In the genomic region with DNA sequence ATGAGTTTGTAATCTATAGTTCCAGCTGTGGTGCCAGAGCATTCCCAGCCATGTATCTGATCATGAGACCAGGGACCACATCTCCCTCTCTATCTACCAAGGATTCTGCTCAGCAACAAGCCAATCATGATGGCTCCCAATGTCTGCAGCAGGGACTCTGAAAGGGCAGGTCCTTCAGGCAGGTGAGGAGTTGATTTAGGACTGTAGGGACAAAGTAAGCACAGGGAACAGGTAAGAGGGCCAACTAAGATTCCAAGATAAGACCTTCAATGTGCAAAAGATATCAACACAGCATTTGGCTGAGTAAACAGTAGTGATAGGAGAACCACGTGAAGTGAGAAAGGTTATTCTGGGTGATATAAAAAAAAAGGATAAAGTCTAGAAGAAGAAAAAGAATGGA, we compare ENCODE assay signal across 17 cellular contexts. TPM values are rescaled to one million over a fixed set of nuclear protein-coding genes. Genes with fewer than 3 reads are reported as not detected.
A peak's percentile ranks its signal among the peaks of the same experiment; 100 is the strongest.
DNase-seq lines count a peak whose midpoint lies in the region; ATAC-seq, FAIRE-seq and TF ChIP-seq lines count a peak whose summit lies in the region.
"Had no signal": no experiment of that assay in that cellular context is flagged by ENCODE, and none has a peak within 500 bp of the region (broad histone marks: within the 10 kb centered on the region; RNA-seq: fewer than 3 reads in every experiment).

No MANE protein-coding gene starts in this region.

- peak overlapping the region; percentile 27 for H3K27ac Mint-ChIP-seq in activated CD8-positive, alpha-beta T cell treated with anti-CD3 and anti-CD28 coated beads, Interleukin-2, amount 10 ng/mL, durations not matched to agents 7 days and 5 days
- no peak overlapping the region for H3K27ac Mint-ChIP-seq in activated CD8-positive, alpha-beta T cell treated with anti-CD3 and anti-CD28 coated beads for 36 hours
- peak overlapping the region; percentile 63 for H3K27ac Mint-ChIP-seq in T-helper 17 cell
- H3K27ac Mint-ChIP-seq: B cell, GM23338 had no signal

- WGBS in hepatocyte (ENCODE audit: low lambda C conversion rate, missing lambda C conversion rate): 59% methylated on average over 1 of the region's 1 CpG
- 19 to 65% (median 27%) methylated on average over 1 of the region's 1 CpG for WGBS in small intestine, 3 donors

- peaks cover 4% of the 10 kb centered on the region for H4K20me1 ChIP-seq in hepatocyte (ENCODE audit: insufficient read depth, poor library complexity, severe bottlenecking)

- H3K4me3 ChIP-seq in hepatocyte (no peak overlapping the region), small intestine (ENCODE audit: low read depth in 1 of 2, low read length in 2 of 2) (no peak overlapping the region)
- H3K4me3 ChIP-seq: GM23338 had no signal

- H3K36me3 ChIP-seq in hepatocyte (replicated peaks; ENCODE audit: insufficient read depth, low read depth): no peaks in the 10 kb centered on the region
- peaks cover 2 to 4% of the 10 kb centered on the region in 2 donors for H3K36me3 ChIP-seq in small intestine (ENCODE audit: control insufficient read depth in 2 of 2, insufficient read depth in 2 of 2, low read length in 2 of 2)

- no peaks in the 10 kb centered on the region for H3K27me3 Mint-ChIP-seq in activated CD8-positive, alpha-beta T cell treated with anti-CD3 and anti-CD28 coated beads, Interleukin-2, amount 10 ng/mL, durations not matched to agents 7 days and 5 days (ENCODE audit: low read depth)
- no peaks in the 10 kb centered on the region for H3K27me3 Mint-ChIP-seq in activated CD8-positive, alpha-beta T cell treated with anti-CD3 and anti-CD28 coated beads for 36 hours
- no peaks in the 10 kb centered on the region for H3K27me3 Mint-ChIP-seq in T-helper 17 cell
- H3K27me3 Mint-ChIP-seq: B cell; CD4-positive, CD25-positive, alpha-beta regulatory T cell had no signal

- peaks cover 12% of the 10 kb centered on the region for H3K4me1 ChIP-seq in hepatocyte (ENCODE audit: insufficient read depth)
- peaks cover 0 to 3% of the 10 kb centered on the region in 2 donors for H3K4me1 ChIP-seq in small intestine (ENCODE audit: control insufficient read depth in 2 of 2, insufficient read depth in 1 of 2, low read depth in 1 of 2, low read length in 1 of 2)

- H2AFZ ChIP-seq in hepatocyte: no peak overlapping the region
- H2AFZ ChIP-seq: GM23338 had no signal

- no peaks in the 10 kb centered on the region for H3K9me3 Mint-ChIP-seq in activated CD8-positive, alpha-beta T cell treated with anti-CD3 and anti-CD28 coated beads, Interleukin-2, amount 10 ng/mL, durations not matched to agents 7 days and 5 days (ENCODE audit: insufficient read depth)
- no peaks in the 10 kb centered on the region for H3K9me3 Mint-ChIP-seq in activated CD8-positive, alpha-beta T cell treated with anti-CD3 and anti-CD28 coated beads for 36 hours
- H3K9me3 Mint-ChIP-seq: CD4-positive, CD25-positive, alpha-beta regulatory T cell; GM23338 had no signal

- no peak for ATAC-seq in activated CD8-positive, alpha-beta T cell treated with anti-CD3 and anti-CD28 coated beads, Interleukin-2, amount 10 ng/mL, durations not matched to agents 7 days and 5 days
- no peak for ATAC-seq in activated CD8-positive, alpha-beta T cell treated with anti-CD3 and anti-CD28 coated beads for 36 hours
- no peak for ATAC-seq in T-helper 17 cell
- no peak for ATAC-seq in HG02973 (IDR thresholded peaks at IDR 0.05; ENCODE audit: unreplicated experiment)
- ATAC-seq in HG03378 (IDR thresholded peaks at IDR 0.05; ENCODE audit: unreplicated experiment): no peak
- ATAC-seq: GM23338 had no signal

- H3K27ac ChIP-seq in hepatocyte (peak overlapping the region; percentile 57), small intestine (ENCODE audit: low read depth in 1 of 2, low read length in 1 of 2) (no peak overlapping the region)
- H3K27ac ChIP-seq: 22Rv1, KMS-11 had no signal

- TF ChIP-seq CTCF in activated CD8-positive, alpha-beta T cell treated with anti-CD3 and anti-CD28 coated beads for 36 hours (IDR thresholded peaks at IDR 0.05): no peak
- TF ChIP-seq CTCF in hepatocyte (IDR thresholded peaks at IDR 0.05; ENCODE audit: poor library complexity): no peak

- intact Hi-C loops in activated CD8-positive, alpha-beta T cell treated with anti-CD3 and anti-CD28 coated beads for 36 hours (cut with micrococcal nuclease): no loop called here

- H3K9me3 ChIP-seq in T-helper 17 cell (ENCODE audit: control insufficient read depth, low read length, poor library complexity, severe bottlenecking) (no peaks in the 10 kb centered on the region), hepatocyte (ENCODE audit: low read depth) (no peaks in the 10 kb centered on the region), small intestine (ENCODE audit: control insufficient read depth, low read depth) (no peaks in the 10 kb centered on the region)

- FAIRE-seq in small intestine (lab: Jason Lieb, UNC): no peak

- H3K4me3 Mint-ChIP-seq in activated CD8-positive, alpha-beta T cell treated with anti-CD3 and anti-CD28 coated beads, Interleukin-2, amount 10 ng/mL, durations not matched to agents 7 days and 5 days: no peak overlapping the region
- no peak overlapping the region for H3K4me3 Mint-ChIP-seq in activated CD8-positive, alpha-beta T cell treated with anti-CD3 and anti-CD28 coated beads for 36 hours
- H3K4me3 Mint-ChIP-seq in T-helper 17 cell: peak overlapping the region; percentile 15
- H3K4me3 Mint-ChIP-seq: B cell; CD4-positive, CD25-positive, alpha-beta regulatory T cell; GM23338 had no signal

- H3K79me2 ChIP-seq in hepatocyte: peaks cover 45% of the 10 kb centered on the region

- H3K9me2 ChIP-seq in hepatocyte (replicated peaks; ENCODE audit: insufficient read depth): no peaks in the 10 kb centered on the region

- H3K27me3 ChIP-seq in hepatocyte: no peaks in the 10 kb centered on the region
- H3K27me3 ChIP-seq in small intestine (ENCODE audit: control insufficient read depth in 2 of 2, insufficient read depth in 2 of 2, low read length in 2 of 2): no peaks in the 10 kb centered on the region

- peak overlapping the region; percentile 39 for H3K4me2 ChIP-seq in hepatocyte
- H3K4me2 ChIP-seq: GM23338, KMS-11 had no signal

- POLR2A ChIA-PET in activated CD8-positive, alpha-beta T cell treated with anti-CD3 and anti-CD28 coated beads, Interleukin-2, amount 10 ng/mL, durations not matched to agents 7 days and 5 days (lab: Charles Lee): interaction anchor here (0.6 to 1.9 kb wide), 3 partner anchors 8 to 60 kb away, joined by 3 to 10 read pairs (median 4); a partner anchor contains a TSS
- POLR2A ChIA-PET in activated CD8-positive, alpha-beta T cell treated with anti-CD3 and anti-CD28 coated beads for 36 hours (lab: Charles Lee): interaction anchor here (0.5 to 2.2 kb wide), 3 partner anchors 8 to 178 kb away, joined by 3 to 14 read pairs (median 3); a partner anchor contains a TSS

- H3K36me3 Mint-ChIP-seq in activated CD8-positive, alpha-beta T cell treated with anti-CD3 and anti-CD28 coated beads, Interleukin-2, amount 10 ng/mL, durations not matched to agents 7 days and 5 days (ENCODE audit: low read depth): peaks cover 51% of the 10 kb centered on the region
- H3K36me3 Mint-ChIP-seq in activated CD8-positive, alpha-beta T cell treated with anti-CD3 and anti-CD28 coated beads for 36 hours (ENCODE audit: low read depth): peaks cover 31% of the 10 kb centered on the region
- peaks cover 13% of the 10 kb centered on the region for H3K36me3 Mint-ChIP-seq in T-helper 17 cell (ENCODE audit: low read depth)

- CTCF ChIA-PET in activated CD8-positive, alpha-beta T cell treated with anti-CD3 and anti-CD28 coated beads, Interleukin-2, amount 10 ng/mL, durations not matched to agents 7 days and 5 days (lab: Charles Lee): interaction anchor here (1.4 to 1.7 kb wide), 2 partner anchors 7 to 202 kb away, joined by 4 to 6 read pairs; no protein-coding TSS in a partner anchor
- CTCF ChIA-PET in activated CD8-positive, alpha-beta T cell treated with anti-CD3 and anti-CD28 coated beads for 36 hours (lab: Charles Lee): interaction anchor here (0.7 to 1.6 kb wide), 2 partner anchors 42 to 212 kb away, joined by 4 read pairs; no protein-coding TSS in a partner anchor

- peaks cover 5% of the 10 kb centered on the region for H3K4me1 Mint-ChIP-seq in activated CD8-positive, alpha-beta T cell treated with anti-CD3 and anti-CD28 coated beads, Interleukin-2, amount 10 ng/mL, durations not matched to agents 7 days and 5 days (ENCODE audit: low read depth)
- peaks cover 11% of the 10 kb centered on the region for H3K4me1 Mint-ChIP-seq in activated CD8-positive, alpha-beta T cell treated with anti-CD3 and anti-CD28 coated beads for 36 hours (ENCODE audit: low read depth)
- H3K4me1 Mint-ChIP-seq in T-helper 17 cell: peaks cover 16% of the 10 kb centered on the region

- no peak for DNase-seq in activated CD8-positive, alpha-beta T cell treated with anti-CD3 and anti-CD28 coated beads, Interleukin-2, amount 10 ng/mL, durations not matched to agents 7 days and 5 days
- DNase-seq in activated CD8-positive, alpha-beta T cell treated with anti-CD3 and anti-CD28 coated beads for 36 hours: no peak
- DNase-seq in T-helper 17 cell (no peak), hepatocyte (ENCODE audit: low spot score) (no peak), small intestine (peak; percentile 73), HCEC 1CT (no peak)
- DNase-seq: CD4-positive, CD25-positive, alpha-beta regulatory T cell; DMS79 treated with DMSO at 0.1 percent for 48 hours; NCI-H1436; NCI-H2029; NCI-H82 had no signal

RNA-seq across cellular contexts. Expression of a gene that starts 8.5 kb away (rescaled TPM):
- 10 to 100 TPM; 10.2 TPM for total RNA-seq in activated CD8-positive, alpha-beta T cell treated with anti-CD3 and anti-CD28 coated beads, Interleukin-2, amount 10 ng/mL, durations not matched to agents 7 days and 5 days
- 10 to 100 TPM in 1 of 2 experiments, 1 to 10 TPM in 1; 9.8 to 10.9 TPM for total RNA-seq in activated CD8-positive, alpha-beta T cell treated with anti-CD3 and anti-CD28 coated beads for 36 hours
- total RNA-seq in T-helper 17 cell (10 to 100 TPM; 16.6 to 23.4 TPM), hepatocyte (7.7 and 12.6 TPM in 2 replicates)
- polyA plus RNA-seq in hepatocyte (18.5 and 18.6 TPM in 2 replicates), small intestine (10 to 100 TPM; 15.4 to 21.6 (median 19.2) TPM)

RNA-seq across cellular contexts. Expression of a gene that starts 55.0 kb away (rescaled TPM):
- total RNA-seq in activated CD8-positive, alpha-beta T cell treated with anti-CD3 and anti-CD28 coated beads, Interleukin-2, amount 10 ng/mL, durations not matched to agents 7 days and 5 days: 10 to 100 TPM; 45.1 to 45.9 TPM
- 10 to 100 TPM; 37.6 to 41.7 TPM for total RNA-seq in activated CD8-positive, alpha-beta T cell treated with anti-CD3 and anti-CD28 coated beads for 36 hours
- total RNA-seq in T-helper 17 cell (10 to 100 TPM; 31.6 to 37.2 TPM), hepatocyte (30.3 and 33.0 TPM in 2 replicates)
- polyA plus RNA-seq in hepatocyte (22.6 and 27.6 TPM in 2 replicates), small intestine (10 to 100 TPM in 1 of 3 donors, 1 to 10 TPM in 2; 5.9 to 15.8 (median 6.3) TPM)

RNA-seq across cellular contexts. Expression of a gene that starts 55.5 kb away (rescaled TPM):
- 10 to 100 TPM; 13.0 to 15.6 TPM for total RNA-seq in activated CD8-positive, alpha-beta T cell treated with anti-CD3 and anti-CD28 coated beads, Interleukin-2, amount 10 ng/mL, durations not matched to agents 7 days and 5 days
- total RNA-seq in activated CD8-positive, alpha-beta T cell treated with anti-CD3 and anti-CD28 coated beads for 36 hours: 10 to 100 TPM; 15.2 to 15.3 TPM
- total RNA-seq in T-helper 17 cell: 10 to 100 TPM; 15.5 to 26.7 TPM
- 17.0 and 19.0 TPM in 2 replicates for total RNA-seq in hepatocyte
- 4.3 and 11.2 TPM in 2 replicates for polyA plus RNA-seq in hepatocyte
- polyA plus RNA-seq in small intestine: 1 to 10 TPM; 7.2 to 8.1 (median 7.6) TPM
